ENCODE assay signal across 8 cellular contexts in genomic region chr1:151024540-151025146, GRCh38. TPM values are rescaled to one million over a fixed set of nuclear protein-coding genes. Genes with fewer than 3 reads are reported as not detected.
DNase-seq lines count a peak whose midpoint lies in the region; ATAC-seq lines count a peak whose summit lies in the region.

No MANE protein-coding gene starts in this region.

- H3K27ac Mint-ChIP-seq in activated CD4-positive, alpha-beta memory T cell treated with anti-CD3 and anti-CD28 coated beads for 36 hours: peak overlapping the region; percentile 42

- no peaks in the 10 kb centered on the region for H3K27me3 Mint-ChIP-seq in activated CD4-positive, alpha-beta memory T cell treated with anti-CD3 and anti-CD28 coated beads for 36 hours

- no peak overlapping the region for H3K4me3 Mint-ChIP-seq in activated CD4-positive, alpha-beta memory T cell treated with anti-CD3 and anti-CD28 coated beads for 36 hours

- POLR2A ChIA-PET in activated CD4-positive, alpha-beta memory T cell treated with anti-CD3 and anti-CD28 coated beads for 36 hours (lab: Charles Lee): interaction anchor here (1.6 kb wide), 1 partner anchor 22 kb away, joined by 4 read pairs; no protein-coding TSS in a partner anchor

- CTCF ChIA-PET in activated CD4-positive, alpha-beta memory T cell treated with anti-CD3 and anti-CD28 coated beads for 36 hours (lab: Charles Lee): interaction anchor here (0.6 to 3.3 kb wide), 41 partner anchors 10 to 640 kb away, joined by 3 to 46 read pairs (median 4); partner anchors contain the start of genes BNIPL, C1orf56, GABPB2 and MLLT11

- no peak overlapping the region for H3K4me3 ChIP-seq in H7 (ENCODE audit: insufficient read depth, low read depth, low read length)

- H3K9me3 Mint-ChIP-seq in activated CD4-positive, alpha-beta memory T cell treated with anti-CD3 and anti-CD28 coated beads for 36 hours: no peaks in the 10 kb centered on the region

- DNase-seq in AG20443 (ENCODE audit: low spot score) (peak; percentile 84), H7 (peak; percentile 92), NCI-H69 (lab: John Stamatoyannopoulos, UW) (peak; percentile 81), ecto neural progenitor cell (ENCODE audit: low spot score) (peak; percentile 83), lung microvascular endothelial cell (ENCODE audit: low read depth in 2 of 2) (peak; percentile 81 to 84)
- DNase-seq in activated CD4-positive, alpha-beta memory T cell treated with anti-CD3 and anti-CD28 coated beads for 36 hours: peak; percentile 88
- DNase-seq in stimulated activated CD8-positive, alpha-beta memory T cell treated with anti-CD3 and anti-CD28 coated beads, Interleukin-12 subunit alpha, Interleukin-12 subunit beta, amount 100 ng/mL, for 4 hours (ENCODE audit: low read depth): peak; percentile 64

- H3K36me3 ChIP-seq in H7 (replicated peaks; ENCODE audit: control insufficient read depth, insufficient read depth, low read length): peaks cover 10% of the 10 kb centered on the region

- no peaks in the 10 kb centered on the region for H3K27me3 ChIP-seq in H7 (ENCODE audit: control insufficient read depth, insufficient read depth, low read length)

- H3K4me1 Mint-ChIP-seq in activated CD4-positive, alpha-beta memory T cell treated with anti-CD3 and anti-CD28 coated beads for 36 hours (ENCODE audit: low read depth): peaks cover 5% of the 10 kb centered on the region

- H3K36me3 Mint-ChIP-seq in activated CD4-positive, alpha-beta memory T cell treated with anti-CD3 and anti-CD28 coated beads for 36 hours: peaks cover 10% of the 10 kb centered on the region

- ATAC-seq in HG02840 (IDR thresholded peaks at IDR 0.05; ENCODE audit: low FRiP score, unreplicated experiment): no peak

- intact Hi-C loops in activated CD4-positive, alpha-beta memory T cell treated with anti-CD3 and anti-CD28 coated beads for 36 hours (cut with micrococcal nuclease): loop anchor here (1.0 to 5.0 kb wide), 2 partner anchors 33 to 132 kb away; partner anchors contain the start of genes CDC42SE1 and TNFAIP8L2

RNA-seq across cellular contexts. Expression of gene BNIPL, which starts 11.7 kb away (rescaled TPM):
- total RNA-seq in H7 (2014; rRNA removed; shearing (Covaris generic)): 0.48 and 0.96 TPM in 2 replicates
- 1 to 10 TPM in 1 of 2 experiments, under 1 TPM in 1; 0.64 to 1.3 TPM for total RNA-seq in activated CD4-positive, alpha-beta memory T cell treated with anti-CD3 and anti-CD28 coated beads for 36 hours
- under 0.01 and 0.20 TPM in 2 replicates for total RNA-seq in lung microvascular endothelial cell

RNA-seq across cellular contexts. Expression of gene PRUNE1, which starts 16.4 kb away (rescaled TPM):
- total RNA-seq in H7 (2014; rRNA removed; shearing (Covaris generic)): 33.5 and 36.3 TPM in 2 replicates
- 10 to 100 TPM; 12.5 to 17.5 TPM for total RNA-seq in activated CD4-positive, alpha-beta memory T cell treated with anti-CD3 and anti-CD28 coated beads for 36 hours
- 3.5 and 5.6 TPM in 2 replicates for total RNA-seq in lung microvascular endothelial cell

RNA-seq across cellular contexts. Expression of gene MINDY1, which starts 17.9 kb away (rescaled TPM):
- 12.6 and 18.4 TPM in 2 replicates for total RNA-seq in H7 (2014; rRNA removed; shearing (Covaris generic))
- total RNA-seq in activated CD4-positive, alpha-beta memory T cell treated with anti-CD3 and anti-CD28 coated beads for 36 hours: 10 to 100 TPM; 16.4 to 18.3 TPM
- total RNA-seq in lung microvascular endothelial cell: 7.6 and 9.9 TPM in 2 replicates

RNA-seq across cellular contexts. Expression of gene C1orf56, which starts 22.9 kb away (rescaled TPM):
- total RNA-seq in H7 (2014; rRNA removed; shearing (Covaris generic)): 4.7 and 5.9 TPM in 2 replicates
- total RNA-seq in activated CD4-positive, alpha-beta memory T cell treated with anti-CD3 and anti-CD28 coated beads for 36 hours: 1 to 10 TPM; 1.5 to 1.8 TPM
- 0.79 and 0.87 TPM in 2 replicates for total RNA-seq in lung microvascular endothelial cell

RNA-seq across cellular contexts. Expression of gene CDC42SE1, which starts 34.8 kb away (rescaled TPM):
- total RNA-seq in H7 (2014; rRNA removed; shearing (Covaris generic)): 72.1 and 78.6 TPM in 2 replicates
- 100 to 1,000 TPM; 135 to 136 TPM for total RNA-seq in activated CD4-positive, alpha-beta memory T cell treated with anti-CD3 and anti-CD28 coated beads for 36 hours
- 40.5 and 54.8 TPM in 2 replicates for total RNA-seq in lung microvascular endothelial cell
